ENCODE assay signal across 8 cellular contexts in the genomic region with DNA sequence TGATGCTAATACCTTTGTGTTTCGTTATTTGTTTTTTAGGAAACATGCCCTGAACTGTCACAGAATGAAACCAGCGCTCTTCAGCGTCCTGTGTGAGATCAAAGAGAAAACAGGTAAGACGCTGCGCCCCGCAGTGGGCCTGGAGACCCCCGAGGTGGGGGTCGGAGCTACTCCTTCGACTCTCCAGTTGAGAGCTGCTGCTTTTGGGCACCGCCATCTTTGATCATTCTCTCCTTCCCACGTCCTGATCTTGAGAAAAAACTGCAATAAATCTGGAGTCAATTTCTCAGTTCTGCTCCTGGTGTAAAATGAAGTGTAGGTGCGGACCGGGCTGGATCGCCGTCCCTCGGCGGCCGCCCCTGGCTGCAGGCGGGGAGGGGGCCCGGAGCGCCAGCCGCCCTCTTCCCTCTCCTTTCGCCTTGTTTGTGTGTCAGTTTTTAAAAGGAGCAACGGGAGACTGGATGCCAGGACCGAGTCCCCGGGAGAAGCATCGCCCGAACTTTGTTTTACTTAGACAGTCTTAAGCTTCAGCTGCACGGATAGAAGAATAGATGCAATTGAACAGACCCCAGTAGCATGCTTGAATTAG. TPM values are rescaled to one million over a fixed set of nuclear protein-coding genes. Genes with fewer than 3 reads are reported as not detected.
DNase-seq lines count a peak whose midpoint lies in the region; ATAC-seq and TF ChIP-seq lines count a peak whose summit lies in the region.

No MANE protein-coding gene starts in this region.

- POLR2A ChIA-PET in activated naive CD8-positive, alpha-beta T cell treated with anti-CD3 and anti-CD28 coated beads, Interleukin-2, amount 10 ng/mL, durations not matched to agents 7 days and 5 days (lab: Charles Lee), result interaction anchor here (0.6 to 1.3 kb wide), 5 partner anchors 11 to 115 kb away, joined by 3 to 4 read pairs (median 4); a partner anchor contains a TSS

- peak overlapping the region; percentile 91 for H3K4me3 Mint-ChIP-seq in activated naive CD8-positive, alpha-beta T cell treated with anti-CD3 and anti-CD28 coated beads, Interleukin-2, amount 10 ng/mL, durations not matched to agents 7 days and 5 days

- H3K27me3 ChIP-seq in iPS-15b (ENCODE audit: control insufficient read depth, insufficient read depth, low read length), result peaks cover 4% of the 10 kb centered on the region

- peaks cover 24% of the 10 kb centered on the region for H3K4me1 ChIP-seq in iPS-15b (ENCODE audit: control insufficient read depth, insufficient read depth, low read length)

- H3K4me3 ChIP-seq in iPS-15b (ENCODE audit: low read depth, low read length), result peak overlapping the region; percentile 72

- H3K27me3 Mint-ChIP-seq in activated naive CD8-positive, alpha-beta T cell treated with anti-CD3 and anti-CD28 coated beads, Interleukin-2, amount 10 ng/mL, durations not matched to agents 7 days and 5 days, result peaks cover 20% of the 10 kb centered on the region

- no peak for ATAC-seq in activated naive CD8-positive, alpha-beta T cell treated with anti-CD3 and anti-CD28 coated beads, Interleukin-2, amount 10 ng/mL, durations not matched to agents 7 days and 5 days (ENCODE audit: low read depth)
- ATAC-seq in GM19463 (IDR thresholded peaks at IDR 0.05; ENCODE audit: unreplicated experiment) (no peak), GM18498 (IDR thresholded peaks at IDR 0.05; ENCODE audit: unreplicated experiment) (no peak), HG03354 (IDR thresholded peaks at IDR 0.05; ENCODE audit: poor library complexity, severe bottlenecking, unreplicated experiment) (no peak)

- DNase-seq in A172 (ENCODE audit: low spot score), result peak; percentile 27
- peak; percentile 34 for DNase-seq in GM20000 (ENCODE audit: low spot score)
- peak; percentile 40 for DNase-seq in activated naive CD8-positive, alpha-beta T cell treated with anti-CD3 and anti-CD28 coated beads, Interleukin-2, amount 10 ng/mL, durations not matched to agents 7 days and 5 days
- peak; percentile 28 for DNase-seq in stimulated activated CD8-positive, alpha-beta memory T cell treated with anti-CD3 and anti-CD28 coated beads, Interleukin-4, amount 100 ng/mL, for 48 hours

- no peak for TF ChIP-seq CTCF in GM20000 (IDR thresholded peaks at IDR 0.05; ENCODE audit: extremely low read depth, missing control alignments)

- no peaks in the 10 kb centered on the region for H3K9me3 Mint-ChIP-seq in activated naive CD8-positive, alpha-beta T cell treated with anti-CD3 and anti-CD28 coated beads, Interleukin-2, amount 10 ng/mL, durations not matched to agents 7 days and 5 days

- peak overlapping the region; percentile 84 for H3K27ac Mint-ChIP-seq in activated naive CD8-positive, alpha-beta T cell treated with anti-CD3 and anti-CD28 coated beads, Interleukin-2, amount 10 ng/mL, durations not matched to agents 7 days and 5 days

- peaks cover 31% of the 10 kb centered on the region for H3K4me1 Mint-ChIP-seq in activated naive CD8-positive, alpha-beta T cell treated with anti-CD3 and anti-CD28 coated beads, Interleukin-2, amount 10 ng/mL, durations not matched to agents 7 days and 5 days

- no peaks in the 10 kb centered on the region for H3K36me3 ChIP-seq in iPS-15b (ENCODE audit: control insufficient read depth, insufficient read depth, low read length)

- H3K9ac ChIP-seq in iPS-15b (ENCODE audit: low read depth, low read length), result peak overlapping the region; percentile 65

- H3K36me3 Mint-ChIP-seq in activated naive CD8-positive, alpha-beta T cell treated with anti-CD3 and anti-CD28 coated beads, Interleukin-2, amount 10 ng/mL, durations not matched to agents 7 days and 5 days, result peaks cover 14% of the 10 kb centered on the region

- H3K9me3 ChIP-seq in iPS-15b (ENCODE audit: control insufficient read depth, insufficient read depth, low read length), result no peaks in the 10 kb centered on the region

RNA-seq across cellular contexts. Expression of a gene that starts 1.4 kb away (rescaled TPM):
- 74.5 and 85.0 TPM in 2 replicates for total RNA-seq in A172 (2014; rRNA removed; shearing (Covaris generic))
- total RNA-seq in activated naive CD8-positive, alpha-beta T cell treated with anti-CD3 and anti-CD28 coated beads, Interleukin-2, amount 10 ng/mL, durations not matched to agents 7 days and 5 days, result 10 to 100 TPM; 24.3 to 28.0 TPM

RNA-seq across cellular contexts. Expression of a gene that starts 41.6 kb away (rescaled TPM):
- total RNA-seq in A172 (2014; rRNA removed; shearing (Covaris generic)), result 155 and 158 TPM in 2 replicates
- total RNA-seq in activated naive CD8-positive, alpha-beta T cell treated with anti-CD3 and anti-CD28 coated beads, Interleukin-2, amount 10 ng/mL, durations not matched to agents 7 days and 5 days, result 10 to 100 TPM; 48.2 to 51.5 TPM
